ENCODE assay signal across 8 cellular contexts in genomic region chr10:102132563-102133372, GRCh38. TPM values are rescaled to one million over a fixed set of nuclear protein-coding genes. Genes with fewer than 3 reads are reported as not detected.
DNase-seq lines count a peak whose midpoint lies in the region; ATAC-seq, FAIRE-seq and TF ChIP-seq lines count a peak whose summit lies in the region.

Gene PPRC1, plus strand, starts transcription at chr10:102133040. Its CDS starts 29 bp downstream, at chr10:102133069.

- H3K4me1 ChIP-seq in psoas muscle: peaks cover 27% of the 10 kb centered on the region

- 0 to 1% (median 0%) methylated on average over 53 to 64 of the region's 64 CpGs for WGBS in psoas muscle, 3 donors

- peak within 1 kb of the TSS; percentile 100 for H3K4me3 ChIP-seq in psoas muscle

- no peaks in the 10 kb centered on the region for H3K9me3 ChIP-seq in psoas muscle

- ATAC-seq in GM18499 (IDR thresholded peaks at IDR 0.05; ENCODE audit: insufficient read depth, unreplicated experiment): peak; percentile 92
- peak; percentile 88 for ATAC-seq in HG02943 (IDR thresholded peaks at IDR 0.05; ENCODE audit: low read depth, unreplicated experiment)
- ATAC-seq in left ventricle myocardium superior: peak; percentile 93
- peak; percentile 94 to 95 (median 95) for ATAC-seq in psoas muscle

- FAIRE-seq in urothelium cell line (lab: Jason Lieb, UNC): peak; percentile 65

- DNase-seq in NCI-H187 (lab: John Stamatoyannopoulos, UW) (peak; percentile 88 to 96), T-helper 2 cell (peak; percentile 90 to 99 (median 95)), left ventricle myocardium superior (peak; percentile 99), psoas muscle (peak; percentile 99), urothelium cell line (ENCODE audit: low spot score) (peak; percentile 97)

- no peaks in the 10 kb centered on the region for H3K27me3 ChIP-seq in psoas muscle (ENCODE audit: insufficient read depth in 3 of 3, low read length in 2 of 3)

- TF ChIP-seq CTCF in psoas muscle (IDR thresholded peaks at IDR 0.05): peak; percentile 86

- H3K36me3 ChIP-seq in psoas muscle (ENCODE audit: insufficient read depth in 1 of 2, low read depth in 1 of 2): peaks cover 0 to 6% of the 10 kb centered on the region in 2 donors

- intact Hi-C loops in left ventricle myocardium superior (cut with micrococcal nuclease): no loop called here
- intact Hi-C loops in psoas muscle (cut with DNase I): no loop called here

- H3K27ac ChIP-seq in angular gyrus (ENCODE audit: low read depth, low read length) (peak within 1 kb of the TSS; percentile 82), psoas muscle (peak within 1 kb of the TSS; percentile 99)

RNA-seq across cellular contexts. Expression of gene PPRC1, which starts in this region (rescaled TPM):
- total RNA-seq in left ventricle myocardium superior (13.1 TPM), psoas muscle (10 to 100 TPM; 14.9 to 57.5 (median 32.1) TPM)
- 10 to 100 TPM; 14.7 to 32.2 (median 15.5) TPM for polyA plus RNA-seq in psoas muscle

Comparison
In these comparisons a context has a peak if more than half of its experiments do, and no peak if none do; other contexts are left out.
1. Peak in every context shown above with its lines: DNase-seq, ATAC-seq, H3K4me3 ChIP-seq and H3K27ac ChIP-seq.